Comparison of ENCODE assay signal across 8 cellular contexts in the genomic region with DNA sequence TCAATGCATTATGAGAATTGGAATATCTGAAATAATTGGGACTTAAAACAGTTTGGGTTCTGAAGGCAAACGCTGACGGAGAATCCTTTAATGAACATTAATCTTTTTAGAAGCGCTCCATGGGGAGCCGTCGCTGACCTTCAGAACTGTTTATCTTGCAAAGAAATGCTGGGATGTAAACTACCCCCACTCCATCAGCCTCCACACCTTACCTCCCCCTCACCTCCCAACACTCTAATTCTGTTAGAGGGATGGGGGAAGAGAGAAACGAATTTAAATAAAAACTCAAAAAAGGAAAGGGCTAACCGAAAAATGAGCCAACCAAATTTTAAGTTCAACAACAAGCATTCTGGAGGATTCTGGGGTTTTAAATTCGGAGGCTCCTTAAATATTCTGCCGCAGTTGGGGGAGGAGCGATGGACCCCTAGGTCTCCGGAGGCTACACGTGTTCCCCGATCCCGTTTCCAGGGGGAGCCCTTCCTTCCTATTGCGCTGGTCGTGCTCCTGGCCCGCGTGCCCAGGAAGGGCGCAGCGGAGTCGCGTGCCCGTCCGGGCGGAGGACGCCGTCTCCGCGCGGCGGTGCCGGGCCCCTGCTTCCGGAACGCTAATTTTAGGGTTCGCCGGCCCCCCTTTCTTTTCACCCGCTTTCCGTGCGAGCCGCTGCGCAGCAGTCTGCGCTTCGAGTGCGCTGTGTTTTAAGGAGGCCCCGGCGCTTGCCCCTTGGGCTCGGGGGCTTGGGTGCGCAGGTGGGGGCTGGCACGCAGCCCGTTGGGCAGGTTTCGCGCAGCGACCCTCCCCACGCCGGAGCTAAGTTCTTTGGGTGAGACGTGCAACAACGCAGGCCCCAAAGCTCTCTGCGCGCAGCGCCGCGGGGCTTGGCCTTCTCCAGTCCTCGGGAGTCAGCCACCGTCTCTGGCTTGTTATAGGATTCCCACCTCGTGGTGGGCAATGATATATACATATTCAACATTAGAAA. TPM values are rescaled to one million over a fixed set of nuclear protein-coding genes. Genes with fewer than 3 reads are reported as not detected.
DNase-seq lines count a peak whose midpoint lies in the region; ATAC-seq and TF ChIP-seq lines count a peak whose summit lies in the region.

No MANE protein-coding gene starts in this region.

- H3K36me3 Mint-ChIP-seq in activated T-cell treated with anti-CD3 and anti-CD28 coated beads, Interleukin-2, amount 50 U/mL, for 4 hours (ENCODE audit: insufficient read depth) = no peaks in the 10 kb centered on the region

- peaks cover 18% of the 10 kb centered on the region for H3K4me1 Mint-ChIP-seq in activated T-cell treated with anti-CD3 and anti-CD28 coated beads, Interleukin-2, amount 50 U/mL, for 4 hours (ENCODE audit: low read depth)

- H3K4me3 Mint-ChIP-seq in activated T-cell treated with anti-CD3 and anti-CD28 coated beads, Interleukin-2, amount 50 U/mL, for 4 hours = peak overlapping the region; percentile 69

- no peak for TF ChIP-seq POLR2A in testis (IDR thresholded peaks at IDR 0.05)

- peak; percentile 71 for DNase-seq in Caki2 (ENCODE audit: low read depth)
- peak; percentile 40 for DNase-seq in NCI-H2107 treated with DMSO at 0.1 percent for 48 hours (lab: John Stamatoyannopoulos, UW; ENCODE audit: unreplicated experiment)
- DNase-seq in activated T-cell treated with anti-CD3 and anti-CD28 coated beads, Interleukin-2, amount 50 U/mL, for 4 hours = peak; percentile 15
- DNase-seq in testis = peak; percentile 65
- no peak for DNase-seq in NCI-H1048 (lab: John Stamatoyannopoulos, UW)

- peaks cover 30% of the 10 kb centered on the region for H3K27me3 ChIP-seq in mononuclear cell (ENCODE audit: insufficient read depth, low read length)
- H3K27me3 ChIP-seq in testis = no peaks in the 10 kb centered on the region

- in situ Hi-C loops in Caki2 (cut with HindIII; ENCODE audit: low pct_unique_long_range_greater_than_20kb, low sequenced_read_pairs) = no loop called here

- H3K4me3 ChIP-seq in mononuclear cell (ENCODE audit: low read length) (peak overlapping the region; percentile 26), testis (peak overlapping the region; percentile 58 to 69)

- no peaks in the 10 kb centered on the region for H3K9me3 Mint-ChIP-seq in activated T-cell treated with anti-CD3 and anti-CD28 coated beads, Interleukin-2, amount 50 U/mL, for 4 hours

- intact Hi-C loops in testis (cut with DNase I; ENCODE audit: low total_unique reads) = no loop called here

- H3K4me1 ChIP-seq in mononuclear cell (ENCODE audit: insufficient read depth, low read length) (peaks cover 12% of the 10 kb centered on the region), testis (no peaks in the 10 kb centered on the region)

- H3K36me3 ChIP-seq in testis (ENCODE audit: low read depth, missing control alignments) = no peaks in the 10 kb centered on the region

- H3K9me3 ChIP-seq in mononuclear cell (ENCODE audit: low read depth, low read length) (no peaks in the 10 kb centered on the region), testis (no peaks in the 10 kb centered on the region)

- peak in 1 of 3 experiments; percentile 7 for TF ChIP-seq CTCF in testis (IDR thresholded peaks at IDR 0.05)

- WGBS in testis, 2 donors = 3 to 4% methylated on average over 47 to 62 of the region's 65 CpGs

- no peak overlapping the region for H3K27ac ChIP-seq in testis

- ATAC-seq in GM21515 (IDR thresholded peaks at IDR 0.05; ENCODE audit: unreplicated experiment) = peak; percentile 71
- peak; percentile 56 to 57 for ATAC-seq in activated T-cell treated with anti-CD3 and anti-CD28 coated beads, Interleukin-2, amount 50 U/mL, for 4 hours
- ATAC-seq in esophagus mucosa = peak; percentile 63

- peaks cover 31% of the 10 kb centered on the region for H3K27me3 Mint-ChIP-seq in activated T-cell treated with anti-CD3 and anti-CD28 coated beads, Interleukin-2, amount 50 U/mL, for 4 hours (ENCODE audit: low read depth)

RNA-seq across cellular contexts. Expression of gene DNAJC6, which starts 43.8 kb away (rescaled TPM):
- total RNA-seq in Caki2 (2014; rRNA removed; shearing (Covaris generic); ENCODE audit: low replicate concordance) = 9.5 and 11.4 TPM in 2 replicates
- total RNA-seq in activated T-cell treated with anti-CD3 and anti-CD28 coated beads, Interleukin-2, amount 50 U/mL, for 4 hours = 1 to 10 TPM; 1.3 to 2.5 (median 2.1) TPM
- total RNA-seq in esophagus mucosa (0.20 TPM), mononuclear cell (8.5 TPM), testis (1 to 10 TPM; 5.1 to 7.3 TPM)
- 5.2 TPM for polyA plus RNA-seq in testis (ENCODE audit: insufficient read depth, low read depth, low replicate concordance)
